8 cellular contexts compared by ENCODE assay signal in the genomic region with DNA sequence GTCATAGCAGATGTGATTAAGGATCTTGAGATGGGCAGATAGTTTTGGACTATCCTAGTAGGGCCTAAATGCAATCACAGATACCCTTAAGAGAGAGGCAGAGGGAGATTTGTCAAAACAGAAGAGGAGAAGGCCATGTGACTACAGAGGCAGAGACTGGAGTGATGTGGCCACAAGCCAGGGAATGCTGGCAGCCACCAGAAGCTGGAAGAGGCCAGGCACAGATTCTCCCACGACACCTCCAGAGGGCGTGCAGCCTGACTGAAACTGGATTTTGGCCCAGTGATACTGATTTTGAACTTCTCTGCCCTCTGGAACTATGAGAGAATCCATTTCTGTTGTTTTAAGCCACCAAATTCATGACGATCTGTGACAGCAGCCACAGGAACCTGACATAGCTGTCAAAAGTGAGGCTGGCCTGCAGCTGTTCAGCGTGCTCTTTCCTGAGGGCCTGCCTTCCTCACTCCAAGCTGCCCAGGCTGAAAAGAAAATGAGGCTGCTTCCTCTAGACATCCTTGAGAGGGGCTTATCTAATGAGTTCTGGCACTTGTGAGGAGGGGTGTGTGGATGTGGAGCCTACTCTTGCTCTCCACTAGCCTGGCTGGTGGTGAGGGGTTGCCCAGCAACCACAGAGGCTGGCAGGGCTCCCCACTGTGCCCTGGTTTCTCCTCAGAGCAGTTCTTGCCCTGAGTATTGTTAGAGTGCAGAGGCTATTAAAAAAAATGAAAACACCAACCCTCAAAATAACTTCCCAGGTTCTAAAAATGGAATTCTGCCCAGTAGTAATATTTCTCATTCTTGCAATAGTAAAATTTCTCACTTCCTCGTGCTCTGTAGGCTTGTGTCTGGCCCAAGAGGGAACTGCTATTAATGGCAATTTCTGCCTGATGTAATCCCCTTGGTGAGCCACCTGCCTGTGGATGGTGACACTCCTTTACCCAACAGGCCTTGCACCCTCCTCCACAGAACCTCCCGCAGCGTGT. TPM values are rescaled to one million over a fixed set of nuclear protein-coding genes. Genes with fewer than 3 reads are reported as not detected.
DNase-seq lines count a peak whose midpoint lies in the region; ATAC-seq, FAIRE-seq and TF ChIP-seq lines count a peak whose summit lies in the region.

No MANE protein-coding gene starts in this region.

- H3K27me3 ChIP-seq in right lobe of liver, result no peaks in the 10 kb centered on the region
- peaks cover 0 to 3% of the 10 kb centered on the region in 2 experiments; a peak in 1 of 5 replicates for H3K27me3 ChIP-seq in HepG2 (ENCODE audit: control insufficient read depth in 1 of 2, insufficient read depth in 2 of 2, low read length in 2 of 2)

- POLR2A ChIA-PET in HepG2 (lab: Yijun Ruan, JAX), result no interaction called here

- H3K9me3 ChIP-seq in right lobe of liver (peaks cover 0 to 4% (median 0%) of the 10 kb centered on the region in 4 donors), HepG2 (ENCODE audit: low read length) (peaks cover 8% of the 10 kb centered on the region)

- H3K9ac ChIP-seq in HepG2 (ENCODE audit: insufficient read depth, low read depth, low read length), result no peak overlapping the region

- TF ChIP-seq EP300 in HepG2 (IDR thresholded peaks at IDR 0.05; ENCODE audit: low read depth in 2 of 2, low read length in 2 of 2) (no peak), HepG2 (CRISPR knock-in tag; IDR thresholded peaks at IDR 0.05; ENCODE audit: borderline replicate concordance) (no peak)

- TF ChIP-seq POLR2A in right lobe of liver (IDR thresholded peaks at IDR 0.05), result no peak
- TF ChIP-seq POLR2A in HepG2 (IDR thresholded peaks at IDR 0.05; ENCODE audit: insufficient read depth in 1 of 2, low read depth in 2 of 2, low read length in 2 of 2), result no peak

- BruUV-seq in HepG2 (replicated peaks; lab: Mats Ljungman, UMichigan), result no TSS peak

- DNase-seq in right lobe of liver, result no peak
- DNase-seq in HepG2 (ENCODE audit: low spot score), result no peak
- peak; percentile 58 for DNase-seq in NCI-H69 (lab: John Stamatoyannopoulos, UW)
- DNase-seq in left colon, result no peak
- no peak for DNase-seq in SW 1271 (lab: John Stamatoyannopoulos, UW)
- DNase-seq in effector CD8-positive, alpha-beta T cell (lab: John Stamatoyannopoulos, UW), result no peak
- DNase-seq in HK-2 (ENCODE audit: unreplicated experiment), result no peak

- no peak for TF ChIP-seq CTCF in right lobe of liver (IDR thresholded peaks at IDR 0.05)
- no peak for TF ChIP-seq CTCF in HepG2 (CRISPR knock-in tag; IDR thresholded peaks at IDR 0.05)

- no peak for TF ChIP-seq RAD21 in HepG2 (CRISPR knock-in tag; IDR thresholded peaks at IDR 0.05)

- CTCF ChIA-PET in HepG2 (lab: Yijun Ruan, JAX; ENCODE audit: low intra/inter-chr PET ratio, low total read pairs), result no interaction called here

- H3K36me3 ChIP-seq in right lobe of liver, result no peaks in the 10 kb centered on the region
- H3K36me3 ChIP-seq in HepG2 (replicated peaks in 1 of 2; ENCODE audit: control insufficient read depth in 1 of 2, insufficient read depth in 2 of 2, low read length in 2 of 2), result no peaks in the 10 kb centered on the region

- no peak overlapping the region for H3K4me2 ChIP-seq in HepG2 (ENCODE audit: low read depth, low read length)

- H3K4me3 ChIP-seq in right lobe of liver (no peak overlapping the region), HepG2 (replicated peaks in 1 of 3; ENCODE audit: insufficient read depth in 1 of 3, low read depth in 2 of 3, low read length in 3 of 3) (no peak overlapping the region)

- H3K27ac ChIP-seq in right lobe of liver, result no peak overlapping the region
- H3K27ac ChIP-seq in HepG2 (ENCODE audit: extremely low read length, insufficient read depth, low read length), result no peak overlapping the region

- H2AFZ ChIP-seq in HepG2 (ENCODE audit: low read length), result no peak overlapping the region

- in situ Hi-C loops in HepG2 (cut with HindIII; ENCODE audit: extremely low pct_ligation_motif_present, low pct_unique_long_range_greater_than_20kb), result loop anchor here (5.0 kb wide), 1 partner anchor 81 kb away; no protein-coding TSS in a partner anchor

- H4K20me1 ChIP-seq in HepG2 (ENCODE audit: insufficient read depth, low read length), result no peaks in the 10 kb centered on the region

- H3K4me1 ChIP-seq in right lobe of liver, result peaks cover 0 to 8% (median 0%) of the 10 kb centered on the region in 4 donors
- peaks cover 22% of the 10 kb centered on the region for H3K4me1 ChIP-seq in HepG2 (ENCODE audit: insufficient read depth, low read length)

- peak; percentile 35 to 52 (median 40) for ATAC-seq in right lobe of liver
- ATAC-seq in HepG2, result no peak
- peak; percentile 89 for ATAC-seq in HG03025 (IDR thresholded peaks at IDR 0.05; ENCODE audit: low FRiP score, unreplicated experiment)
- peak; percentile 33 for ATAC-seq in left colon

- WGBS in right lobe of liver (ENCODE audit: insufficient coverage, low coverage, low lambda C conversion rate, missing lambda C conversion rate), result 62% methylated on average over 5 of the region's 7 CpGs
- 29% methylated on average over 4 of the region's 7 CpGs for WGBS in HepG2 (ENCODE audit: low lambda C conversion rate)

- intact Hi-C loops in right lobe of liver (cut with DNase I) (no loop called here), HepG2 (cut with micrococcal nuclease; ENCODE audit: unreplicated experiment) (no loop called here), left colon (cut with DNase I, micrococcal nuclease) (no loop called here)

- H3K79me2 ChIP-seq in HepG2 (ENCODE audit: insufficient read depth, low read length), result no peaks in the 10 kb centered on the region

- FAIRE-seq in HepG2 (lab: Jason Lieb, UNC), result no peak

TF ChIP-seq in HepG2, 621 proteins besides CTCF, POLR2A, EP300 and RAD21 (continues in another document):
- TF ChIP-seq SP140L (CRISPR knock-in tag; IDR thresholded peaks at IDR 0.05; ENCODE audit: borderline replicate concordance) (no peak), ZNF124 (CRISPR knock-in tag; IDR thresholded peaks at IDR 0.05) (no peak), ZNF367 (CRISPR knock-in tag; IDR thresholded peaks at IDR 0.05; ENCODE audit: borderline replicate concordance) (no peak), AKAP8 (CRISPR knock-in tag; IDR thresholded peaks at IDR 0.05) (no peak), ZNF383 (CRISPR knock-in tag; IDR thresholded peaks at IDR 0.05; ENCODE audit: borderline replicate concordance) (no peak), ZNF891 (CRISPR knock-in tag; IDR thresholded peaks at IDR 0.05) (no peak), NFATC3 (CRISPR knock-in tag; IDR thresholded peaks at IDR 0.05) (no peak)
- TF ChIP-seq, protein P1, sequence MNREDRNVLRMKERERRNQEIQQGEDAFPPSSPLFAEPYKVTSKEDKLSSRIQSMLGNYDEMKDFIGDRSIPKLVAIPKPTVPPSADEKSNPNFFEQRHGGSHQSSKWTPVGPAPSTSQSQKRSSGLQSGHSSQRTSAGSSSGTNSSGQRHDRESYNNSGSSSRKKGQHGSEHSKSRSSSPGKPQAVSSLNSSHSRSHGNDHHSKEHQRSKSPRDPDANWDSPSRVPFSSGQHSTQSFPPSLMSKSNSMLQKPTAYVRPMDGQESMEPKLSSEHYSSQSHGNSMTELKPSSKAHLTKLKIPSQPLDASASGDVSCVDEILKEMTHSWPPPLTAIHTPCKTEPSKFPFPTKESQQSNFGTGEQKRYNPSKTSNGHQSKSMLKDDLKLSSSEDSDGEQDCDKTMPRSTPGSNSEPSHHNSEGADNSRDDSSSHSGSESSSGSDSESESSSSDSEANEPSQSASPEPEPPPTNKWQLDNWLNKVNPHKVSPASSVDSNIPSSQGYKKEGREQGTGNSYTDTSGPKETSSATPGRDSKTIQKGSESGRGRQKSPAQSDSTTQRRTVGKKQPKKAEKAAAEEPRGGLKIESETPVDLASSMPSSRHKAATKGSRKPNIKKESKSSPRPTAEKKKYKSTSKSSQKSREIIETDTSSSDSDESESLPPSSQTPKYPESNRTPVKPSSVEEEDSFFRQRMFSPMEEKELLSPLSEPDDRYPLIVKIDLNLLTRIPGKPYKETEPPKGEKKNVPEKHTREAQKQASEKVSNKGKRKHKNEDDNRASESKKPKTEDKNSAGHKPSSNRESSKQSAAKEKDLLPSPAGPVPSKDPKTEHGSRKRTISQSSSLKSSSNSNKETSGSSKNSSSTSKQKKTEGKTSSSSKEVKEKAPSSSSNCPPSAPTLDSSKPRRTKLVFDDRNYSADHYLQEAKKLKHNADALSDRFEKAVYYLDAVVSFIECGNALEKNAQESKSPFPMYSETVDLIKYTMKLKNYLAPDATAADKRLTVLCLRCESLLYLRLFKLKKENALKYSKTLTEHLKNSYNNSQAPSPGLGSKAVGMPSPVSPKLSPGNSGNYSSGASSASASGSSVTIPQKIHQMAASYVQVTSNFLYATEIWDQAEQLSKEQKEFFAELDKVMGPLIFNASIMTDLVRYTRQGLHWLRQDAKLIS (CRISPR knock-in tag; IDR thresholded peaks at IDR 0.05), result no peak

RNA-seq across cellular contexts. Expression of a gene that starts 52.4 kb away (rescaled TPM):
- total RNA-seq in right lobe of liver (1 to 10 TPM in 3 of 6 experiments, not detected in 3; 3.2 to 4.7 (median 3.3) TPM), HepG2 (2016; rRNA removed; fragmentation: Illumina TruSeq; extraction: Trizol) (7.6 and 18.2 TPM in 2 replicates), left colon (100 to 1,000 TPM; 327 to 349 TPM)
- 3.1 and 3.5 TPM in 2 replicates for total RNA-seq in HepG2 (2016; cell fraction: cytosol; rRNA removed; fragmentation: Illumina TruSeq; extraction: Trizol; ENCODE audit: low read depth)
- 6.3 and 18.1 TPM in 2 replicates for total RNA-seq in HepG2 (2016; cell fraction: insoluble cytoplasmic fraction; rRNA removed; fragmentation: Illumina TruSeq; extraction: Trizol)
- total RNA-seq in HepG2 (2016; cell fraction: membrane; rRNA removed; fragmentation: Illumina TruSeq; extraction: Trizol), result 4.6 and 5.1 TPM in 2 replicates
- total RNA-seq in HepG2 (2016; cell fraction: nucleus; rRNA removed; fragmentation: Illumina TruSeq; extraction: Trizol), result 21.5 and 27.6 TPM in 2 replicates
- 106 and 127 TPM in 2 replicates for polyA plus RNA-seq in HepG2 (2011; rRNA removed)
- 24.6 and 30.4 TPM in 2 replicates for polyA plus RNA-seq in HepG2 (2011; cell fraction: cytosol; rRNA removed)
- 854 and 1,047 TPM in 2 replicates for polyA plus RNA-seq in HepG2 (2011; cell fraction: nucleus; rRNA removed)
- polyA plus RNA-seq in HepG2 (2012), result 79.1 and 95.8 TPM in 2 replicates
- 3.0 and 3.7 TPM in 2 replicates for polyA plus RNA-seq in HepG2 (2016; cell fraction: cytosol; fragmentation: Illumina TruSeq; extraction: Trizol; ENCODE audit: low read depth)
- polyA plus RNA-seq in HepG2 (2016; cell fraction: insoluble cytoplasmic fraction; fragmentation: Illumina TruSeq; extraction: Trizol; ENCODE audit: low read depth), result 11.9 and 13.8 TPM in 2 replicates
- polyA plus RNA-seq in HepG2 (2016; cell fraction: membrane; fragmentation: Illumina TruSeq; extraction: Trizol; ENCODE audit: low read depth), result 4.6 and 5.0 TPM in 2 replicates
- polyA plus RNA-seq in HepG2 (2016; cell fraction: nucleus; fragmentation: Illumina TruSeq; extraction: Trizol; ENCODE audit: insufficient read depth, low read depth), result 139 and 140 TPM in 2 replicates
- polyA minus RNA-seq in HepG2 (2011; rRNA and poly(A)+ RNA removed; ENCODE audit: low replicate concordance), result 2.2 and 43.5 TPM in 2 replicates
- polyA minus RNA-seq in HepG2 (2011; cell fraction: cytosol; rRNA and poly(A)+ RNA removed), result 15.7 and 17.0 TPM in 2 replicates
- polyA minus RNA-seq in HepG2 (2011; cell fraction: nucleus; rRNA and poly(A)+ RNA removed), result 107 and 127 TPM in 2 replicates

Comparison
In these comparisons a context has a peak if more than half of its experiments do, and no peak if none do; other contexts are left out.
1. RNA of a gene that starts 52.4 kb away (total RNA-seq): 327 to 349 TPM in left colon; 3.1 to 27.6 TPM in HepG2 and 3.2 to 4.7 TPM in right lobe of liver; every median in the first group is over 10 times any median in the second.